8 cellular contexts compared by ENCODE assay signal in the genomic region with DNA sequence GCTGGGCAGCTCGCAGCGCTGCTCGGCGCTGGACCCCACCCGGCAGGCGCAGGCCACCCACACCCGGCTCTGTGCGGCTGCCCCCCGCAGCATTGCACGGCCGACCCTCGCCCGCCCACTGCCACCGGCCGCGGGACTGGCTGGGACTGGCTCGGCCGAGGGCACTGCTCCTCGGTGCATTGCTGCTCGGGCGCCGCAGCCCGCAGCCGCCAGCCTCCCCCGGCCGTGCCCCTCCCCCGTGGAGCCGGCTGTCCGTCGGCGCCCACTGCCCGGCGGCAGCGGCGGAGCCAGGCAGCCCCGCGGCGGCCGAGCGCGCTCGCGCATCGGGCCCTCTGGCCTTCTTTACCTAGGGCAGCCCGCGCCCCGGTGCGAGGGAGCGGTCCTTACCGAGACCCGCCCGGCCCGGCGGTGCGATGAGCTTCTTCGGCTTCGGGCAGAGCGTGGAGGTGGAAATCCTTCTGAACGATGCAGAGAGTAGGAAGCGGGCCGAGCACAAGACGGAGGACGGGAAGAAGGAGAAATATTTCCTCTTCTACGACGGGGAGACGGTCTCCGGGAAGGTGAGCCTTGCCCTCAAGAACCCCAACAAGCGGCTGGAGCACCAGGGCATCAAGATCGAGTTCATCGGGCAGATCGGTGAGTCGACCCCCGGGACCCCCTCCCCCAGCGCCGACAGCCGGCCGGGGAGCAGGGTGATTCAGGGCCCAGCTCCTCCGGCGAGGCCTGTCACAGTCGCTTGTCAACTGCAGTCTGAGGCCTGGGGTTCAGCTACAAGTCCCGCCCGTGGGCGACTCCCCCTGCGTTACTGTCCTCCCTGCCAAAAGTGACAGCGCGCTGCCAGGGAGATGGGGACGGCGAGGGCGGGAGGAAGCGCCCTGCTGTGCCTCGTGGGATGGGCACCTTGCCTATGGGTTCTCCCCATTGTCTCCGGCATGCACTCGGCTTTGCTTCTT. TPM values are rescaled to one million over a fixed set of nuclear protein-coding genes. Genes with fewer than 3 reads are reported as not detected.
DNase-seq lines count a peak whose midpoint lies in the region; ATAC-seq and TF ChIP-seq lines count a peak whose summit lies in the region.

No MANE protein-coding gene starts in this region.

- no peak for TF ChIP-seq POLR2A in tibial nerve (IDR thresholded peaks at IDR 0.05)

- DNase-seq in CD1c-positive myeloid dendritic cell (ENCODE audit: extremely low spot score), result peak; percentile 67
- peak in 1 of 2 experiments; percentile 65 for DNase-seq in HL-60 (ENCODE audit: low read depth in 1 of 2, low spot score in 1 of 2)
- DNase-seq in RPMI8226, result peak; percentile 69
- DNase-seq in activated naive CD4-positive, alpha-beta T cell (lab: John Stamatoyannopoulos, UW), result peak in 3 of 4 experiments; percentile 28 to 47 (median 33)
- DNase-seq in glutamatergic neuron, result peak; percentile 56
- peak; percentile 55 for DNase-seq in osteoblast (ENCODE audit: insufficient read length, low spot score, missing footprints)
- peak in 1 of 2 donors; percentile 22 for DNase-seq in tibial nerve (ENCODE audit: low spot score in 2 of 2)

- no peaks in the 10 kb centered on the region for H3K9me3 ChIP-seq in osteoblast (ENCODE audit: low read depth, low read length)
- H3K9me3 ChIP-seq in tibial nerve, result no peaks in the 10 kb centered on the region

- 0 to 1% methylated on average over 31 to 66 of the region's 93 CpGs for WGBS in tibial nerve, 2 donors

- peaks cover 5% of the 10 kb centered on the region for H3K36me3 ChIP-seq in osteoblast (ENCODE audit: insufficient read depth, low read length)
- H3K36me3 ChIP-seq in tibial nerve, result peaks cover 0 to 4% (median 0%) of the 10 kb centered on the region in 3 donors

- peaks cover 5% of the 10 kb centered on the region for H3K36me3 Mint-ChIP-seq in glutamatergic neuron (ENCODE audit: unreplicated experiment)

- TF ChIP-seq EP300 in tibial nerve (IDR thresholded peaks at IDR 0.05), result no peak

- H3K4me3 ChIP-seq in HL-60 (replicated peaks; ENCODE audit: insufficient read depth, low read length) (peak overlapping the region; percentile 90), osteoblast (ENCODE audit: insufficient read depth, low read length) (peak overlapping the region; percentile 97), tibial nerve (peak overlapping the region; percentile 56 to 86 (median 74))

- no peak for TF ChIP-seq CTCF in HL-60 (IDR thresholded peaks at IDR 0.05; ENCODE audit: insufficient read depth, low read length)
- TF ChIP-seq CTCF in glutamatergic neuron (IDR thresholded peaks at IDR 0.05; ENCODE audit: partially characterized antibody, unreplicated experiment), result no peak
- TF ChIP-seq CTCF in osteoblast (IDR thresholded peaks at IDR 0.05; ENCODE audit: extremely low read depth, low read depth, low read length), result no peak
- no peak for TF ChIP-seq CTCF in tibial nerve (IDR thresholded peaks at IDR 0.05)

- H3K27ac ChIP-seq in HL-60 (replicated peaks) (peak overlapping the region; percentile 79), osteoblast (ENCODE audit: low read depth, low read length) (peak overlapping the region; percentile 94), tibial nerve (peak overlapping the region; percentile 89 to 97 (median 93))

- peaks cover 15% of the 10 kb centered on the region for H3K27me3 Mint-ChIP-seq in glutamatergic neuron (ENCODE audit: unreplicated experiment)

- H3K4me1 Mint-ChIP-seq in glutamatergic neuron (ENCODE audit: low read depth, unreplicated experiment), result peaks cover 31% of the 10 kb centered on the region

- peaks cover 43% of the 10 kb centered on the region for H4K20me1 ChIP-seq in osteoblast (ENCODE audit: insufficient read depth, low read length)

- peak overlapping the region; percentile 84 for H2AFZ ChIP-seq in osteoblast (ENCODE audit: low read length)

- no peaks in the 10 kb centered on the region for H3K27me3 ChIP-seq in HL-60 (ENCODE audit: insufficient read depth, poor library complexity, severe bottlenecking)
- no peaks in the 10 kb centered on the region for H3K27me3 ChIP-seq in osteoblast (ENCODE audit: insufficient read depth, low read length)
- no peaks in the 10 kb centered on the region for H3K27me3 ChIP-seq in tibial nerve

- peak overlapping the region; percentile 97 for H3K4me3 Mint-ChIP-seq in glutamatergic neuron (ENCODE audit: unreplicated experiment)

- H3K9me3 Mint-ChIP-seq in glutamatergic neuron (ENCODE audit: unreplicated experiment), result peaks cover 14% of the 10 kb centered on the region

- H3K79me2 ChIP-seq in osteoblast (ENCODE audit: insufficient read depth, low read length), result peaks cover 86% of the 10 kb centered on the region

- peak overlapping the region; percentile 89 for H3K27ac Mint-ChIP-seq in glutamatergic neuron (ENCODE audit: unreplicated experiment)

- peaks cover 20% of the 10 kb centered on the region for H3K4me1 ChIP-seq in osteoblast (ENCODE audit: insufficient read depth, low read length)
- H3K4me1 ChIP-seq in tibial nerve, result peaks cover 0 to 54% (median 18%) of the 10 kb centered on the region in 4 donors

- peak; percentile 26 for ATAC-seq in GM19455 (IDR thresholded peaks at IDR 0.05; ENCODE audit: unreplicated experiment)

- H3K4me2 ChIP-seq in osteoblast (ENCODE audit: insufficient read depth, low read length), result peak overlapping the region; percentile 99

RNA-seq across cellular contexts. Expression of gene VPS26B, which starts 0.5 kb away (rescaled TPM):
- total RNA-seq in glutamatergic neuron (ENCODE audit: unreplicated experiment) (63.6 TPM), osteoblast (51.3 and 54.3 TPM in 2 replicates), tibial nerve (10 to 100 TPM; 32.7 to 35.9 (median 33.3) TPM)

RNA-seq across cellular contexts. Expression of gene NCAPD3, which starts 1.2 kb away (rescaled TPM):
- total RNA-seq in glutamatergic neuron (ENCODE audit: unreplicated experiment) (20.3 TPM), osteoblast (9.4 and 12.7 TPM in 2 replicates), tibial nerve (10 to 100 TPM in 2 of 4 donors, 1 to 10 TPM in 2; 8.2 to 14.7 (median 10.3) TPM)

RNA-seq across cellular contexts. Expression of gene THYN1, which starts 28.2 kb away (rescaled TPM):
- total RNA-seq in glutamatergic neuron (ENCODE audit: unreplicated experiment) (35.9 TPM), osteoblast (36.2 and 42.0 TPM in 2 replicates), tibial nerve (10 to 100 TPM; 46.0 to 65.7 (median 53.3) TPM)

RNA-seq across cellular contexts. Expression of gene ACAD8, which starts 28.4 kb away (rescaled TPM):
- total RNA-seq in glutamatergic neuron (ENCODE audit: unreplicated experiment) (48.0 TPM), osteoblast (17.7 and 21.5 TPM in 2 replicates), tibial nerve (10 to 100 TPM; 26.0 to 35.1 (median 30.1) TPM)

RNA-seq across cellular contexts. Expression of gene GLB1L3, which starts 51.2 kb away (rescaled TPM):
- total RNA-seq in glutamatergic neuron (ENCODE audit: unreplicated experiment), result 0.83 TPM
- not detected in 2 replicates for total RNA-seq in osteoblast
- not detected for total RNA-seq in tibial nerve
